ENCODE assay signal across 13 cellular contexts in the genomic region with DNA sequence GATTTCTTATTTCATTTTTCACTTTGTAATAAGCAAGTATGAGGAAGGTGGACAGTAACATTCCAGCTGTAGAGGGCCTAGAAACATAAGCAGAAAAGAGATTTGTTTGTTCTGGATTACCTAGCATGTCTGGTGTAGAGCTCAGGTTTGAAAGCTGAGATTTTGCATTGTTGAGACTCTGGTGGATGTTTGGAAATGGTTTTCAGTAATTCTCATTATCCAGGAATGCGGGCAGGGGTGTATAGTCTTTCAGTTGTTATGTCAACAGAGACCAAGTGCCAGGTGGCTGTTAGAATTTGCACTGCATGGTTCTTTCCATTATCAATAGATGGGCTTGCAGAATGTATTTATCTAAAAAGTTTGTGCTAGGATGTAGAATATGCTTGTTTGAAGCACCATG. TPM values are rescaled to one million over a fixed set of nuclear protein-coding genes. Genes with fewer than 3 reads are reported as not detected.
DNase-seq lines count a peak whose midpoint lies in the region; TF ChIP-seq lines count a peak whose summit lies in the region.
"Had no signal": no experiment of that assay in that cellular context is flagged by ENCODE, and none has a peak within 500 bp of the region (broad histone marks: within the 10 kb centered on the region; RNA-seq: fewer than 3 reads in every experiment).

No MANE protein-coding gene starts in this region.

- in situ Hi-C loops in astrocyte of the cerebellum (cut with HindIII; ENCODE audit: low sequenced_read_pairs): no loop called here

- no peak for TF ChIP-seq CTCF in astrocyte of the cerebellum (IDR thresholded peaks at IDR 0.05; ENCODE audit: low read depth, low read length, missing control alignments)

- intact Hi-C loops in posterior cingulate gyrus (cut with DNase I): no loop called here

- H3K4me3 ChIP-seq in astrocyte of the cerebellum (ENCODE audit: low read depth, low read length): no peak overlapping the region
- H3K4me3 ChIP-seq: MG63 had no signal

- DNase-seq in DMS53 (lab: John Stamatoyannopoulos, UW) (peak; percentile 11), DMS53 treated with DMSO at 0.1 percent for 48 hours (lab: John Stamatoyannopoulos, UW; ENCODE audit: unreplicated experiment) (no peak), NCI-H2029 (lab: John Stamatoyannopoulos, UW) (peak; percentile 52), astrocyte of the cerebellum (ENCODE audit: low read depth) (peak; percentile 22), myocyte (ENCODE audit: low read depth) (peak; percentile 16), posterior cingulate gyrus (no peak), kidney glomerular epithelial cell (lab: John Stamatoyannopoulos, UW) (no peak)
- DNase-seq in stimulated activated naive CD4-positive, alpha-beta T cell (lab: John Stamatoyannopoulos, UW): no peak
- DNase-seq: H7, MG63, NCI-H1105, NCI-H187 treated with DMSO at 0.1 percent for 48 hours, SIG-M5 had no signal

RNA-seq across cellular contexts. Expression of a gene that starts 10.9 kb away (rescaled TPM):
- 28.3 and 28.9 TPM in 2 replicates for total RNA-seq in myocyte
- polyA plus RNA-seq in myocyte (2012): 8.6 TPM

Comparison
In these comparisons a context has a peak if more than half of its experiments do, and no peak if none do; other contexts are left out.
1. DNase-seq: peak in DMS53 (single experiment), NCI-H2029 (single experiment), astrocyte of the cerebellum (single experiment) and myocyte (single experiment); none in DMS53 treated with DMSO at 0.1 percent for 48 hours (single experiment), posterior cingulate gyrus (0 of 10), stimulated activated naive CD4-positive, alpha-beta T cell (0 of 6) and kidney glomerular epithelial cell (single experiment).